ENCODE assay signal across 8 cellular contexts in the genomic region with DNA sequence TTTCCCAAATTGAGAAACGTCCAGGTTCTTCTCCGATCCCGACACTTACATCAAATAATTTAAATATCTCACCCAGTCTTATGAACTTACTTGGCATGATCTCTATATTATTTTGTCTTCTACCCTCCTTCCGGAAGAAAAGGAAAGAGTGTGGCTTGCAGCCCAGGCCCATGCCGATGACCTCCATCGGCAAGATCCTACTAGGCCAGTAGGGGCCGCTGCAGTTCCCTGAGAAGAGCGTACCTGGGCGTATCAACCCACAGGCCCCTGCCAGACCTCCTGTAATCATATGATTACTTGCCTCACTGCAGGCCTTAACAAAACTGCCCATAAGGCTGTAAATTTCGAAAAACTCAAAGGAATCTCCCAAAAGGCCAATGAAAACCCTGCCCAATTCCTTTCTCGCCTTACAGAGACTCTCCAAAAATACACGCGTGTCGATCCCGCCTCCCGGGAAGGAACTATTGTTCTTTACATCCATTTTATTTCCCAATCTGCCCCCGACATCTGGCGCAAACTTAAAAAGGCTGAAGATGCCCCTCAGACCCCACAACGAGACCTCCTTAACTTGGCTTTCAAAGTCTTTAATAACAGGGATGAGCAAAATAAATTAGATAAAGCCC.
A peak's percentile ranks its signal among the peaks of the same experiment; 100 is the strongest.
DNase-seq lines count a peak whose midpoint lies in the region; ATAC-seq and TF ChIP-seq lines count a peak whose summit lies in the region.

No MANE protein-coding gene starts in this region.

- H3K4me3 ChIP-seq in DND-41 (ENCODE audit: low read depth in 1 of 2, low read length in 2 of 2) (no peak overlapping the region), lower lobe of right lung (no peak overlapping the region)

- no peaks in the 10 kb centered on the region for H3K9me3 ChIP-seq in DND-41 (ENCODE audit: insufficient read depth, low read length, severe bottlenecking)
- no peaks in the 10 kb centered on the region for H3K9me3 ChIP-seq in lower lobe of right lung

- no peaks in the 10 kb centered on the region for H3K79me2 ChIP-seq in DND-41 (ENCODE audit: insufficient read depth, low read length)

- peak; percentile 74 for TF ChIP-seq CTCF in DND-41 (IDR thresholded peaks at IDR 0.05; ENCODE audit: borderline replicate concordance, extremely low read depth, low read length, poor library complexity, severe bottlenecking)
- peak; percentile 87 for TF ChIP-seq CTCF in lower lobe of right lung (IDR thresholded peaks at IDR 0.05)

- H3K36me3 ChIP-seq in DND-41 (ENCODE audit: insufficient read depth, low read length) (no peaks in the 10 kb centered on the region), lower lobe of right lung (peaks cover 18% of the 10 kb centered on the region)

- H4K20me1 ChIP-seq in DND-41 (ENCODE audit: insufficient read depth, low read length): no peaks in the 10 kb centered on the region

- H3K27ac ChIP-seq in DND-41 (ENCODE audit: low read length): no peak overlapping the region
- no peak overlapping the region for H3K27ac ChIP-seq in lower lobe of right lung

- H3K4me1 ChIP-seq in DND-41 (ENCODE audit: insufficient read depth, low read length): no peaks in the 10 kb centered on the region
- H3K4me1 ChIP-seq in lower lobe of right lung: peaks cover 6% of the 10 kb centered on the region

- DNase-seq in DND-41: peak; percentile 69
- peak; percentile 26 for DNase-seq in NCI-H446 treated with DMSO at 0.1 percent for 48 hours (lab: John Stamatoyannopoulos, UW)
- DNase-seq in activated CD4-positive, alpha-beta T cell treated with anti-CD3 and anti-CD28 coated beads, Interleukin-2, amount 50 U/mL, for 1 hour: peak; percentile 72
- DNase-seq in dermis blood vessel endothelial cell: peak; percentile 91
- DNase-seq in lower lobe of right lung: peak; percentile 86
- DNase-seq in stimulated activated CD4-positive, alpha-beta T cell treated with anti-CD3 and anti-CD28 coated beads, TNF-alpha, amount 100 ng/mL, for 24 hours (ENCODE audit: low read depth in 3 of 3): peak; percentile 52 to 79 (median 67)
- no peak for DNase-seq in NCI-H2171 (lab: John Stamatoyannopoulos, UW)

- no peak overlapping the region for H3K9ac ChIP-seq in DND-41 (ENCODE audit: low read depth, low read length)

- H3K27me3 ChIP-seq in DND-41 (ENCODE audit: insufficient read depth, low read length, poor library complexity): no peaks in the 10 kb centered on the region
- H3K27me3 ChIP-seq in lower lobe of right lung (ENCODE audit: low read depth): no peaks in the 10 kb centered on the region

- no peak overlapping the region for H3K4me2 ChIP-seq in DND-41 (ENCODE audit: insufficient read depth, low read length)

- no peak overlapping the region for H2AFZ ChIP-seq in DND-41 (ENCODE audit: low read depth, low read length)

- peak; percentile 94 for ATAC-seq in DND-41 (ENCODE audit: insufficient read depth, low read depth)
- peak; percentile 84 for ATAC-seq in HG02884 (IDR thresholded peaks at IDR 0.05; ENCODE audit: unreplicated experiment)
- peak; percentile 91 to 94 for ATAC-seq in lower lobe of right lung

- intact Hi-C loops in lower lobe of right lung (cut with DNase I): no loop called here
